Comparison of ENCODE assay signal across 9 cellular contexts in genomic region chr15:79168922-79169322, GRCh38.
DNase-seq lines count a peak whose midpoint lies in the region; ATAC-seq, FAIRE-seq and TF ChIP-seq lines count a peak whose summit lies in the region.
"Had no signal": no experiment of that assay in that cellular context is flagged by ENCODE, and none has a peak within 500 bp of the region (broad histone marks: within the 10 kb centered on the region; RNA-seq: fewer than 3 reads in every experiment).

No MANE protein-coding gene starts in this region.

- H3K4me3 ChIP-seq in pancreas = no peak overlapping the region

- intact Hi-C loops in pancreas (cut with DNase I) = no loop called here

- no peak for FAIRE-seq in pancreas (lab: Jason Lieb, UNC)

- peak in 3 of 4 donors; percentile 65 to 72 (median 69) for ATAC-seq in pancreas
- ATAC-seq in GM19035 (IDR thresholded peaks at IDR 0.05; ENCODE audit: unreplicated experiment) = no peak
- ATAC-seq in HG03139 (IDR thresholded peaks at IDR 0.05; ENCODE audit: unreplicated experiment) = no peak
- ATAC-seq in HG03469 (IDR thresholded peaks at IDR 0.05; ENCODE audit: unreplicated experiment) = no peak

- 18 to 27% methylated on average over 6 of the region's 6 CpGs for WGBS in pancreas, 2 donors

- no peak overlapping the region for H3K27ac ChIP-seq in pancreas
- H3K27ac ChIP-seq: KMS-11 had no signal

- no peaks in the 10 kb centered on the region for H3K4me1 ChIP-seq in pancreas

- H3K36me3 ChIP-seq in pancreas = no peaks in the 10 kb centered on the region

- H3K27me3 ChIP-seq in pancreas = no peaks in the 10 kb centered on the region

- no peaks in the 10 kb centered on the region for H3K9me3 ChIP-seq in pancreas

- POLR2A ChIA-PET in HEK293T (lab: Yijun Ruan, JAX) = interaction anchor here (2.3 kb wide), 1 partner anchor 16 kb away, joined by 5 read pairs; no protein-coding TSS in a partner anchor

- CTCF ChIA-PET in HEK293T (lab: Yijun Ruan, JAX) = interaction anchor here (0.7 to 1.5 kb wide), 3 partner anchors 16 to 121 kb away, joined by 3 to 4 read pairs (median 4); no protein-coding TSS in a partner anchor

- TF ChIP-seq CTCF in pancreas (IDR thresholded peaks at IDR 0.05) = no peak

- DNase-seq in HEK293T (ENCODE audit: extremely low spot score) (peak; percentile 53), NCI-H748 (lab: John Stamatoyannopoulos, UW; ENCODE audit: unreplicated experiment) (peak; percentile 75), foreskin melanocyte (peak; percentile 25), pancreas (no peak), CD1c-positive myeloid dendritic cell (ENCODE audit: extremely low spot score) (no peak)

TF ChIP-seq in HEK293T, 16 proteins besides CTCF, POLR2A, EP300 and RAD21:
- TF ChIP-seq ZNF384 (IDR thresholded peaks at IDR 0.05) (no peak), CTBP1 (IDR thresholded peaks at IDR 0.05; ENCODE audit: borderline replicate concordance) (no peak), PKNOX1 (IDR thresholded peaks at IDR 0.05) (no peak), SUZ12 (IDR thresholded peaks at IDR 0.05) (no peak), ELF4 (IDR thresholded peaks at IDR 0.05) (no peak), FOXM1 (IDR thresholded peaks at IDR 0.05; ENCODE audit: borderline replicate concordance) (no peak), SP1 (IDR thresholded peaks at IDR 0.05) (no peak), LEF1 (IDR thresholded peaks at IDR 0.05; ENCODE audit: borderline replicate concordance) (no peak), FOXK2 (IDR thresholded peaks at IDR 0.05) (no peak), TARDBP (IDR thresholded peaks at IDR 0.05) (no peak), NFRKB (IDR thresholded peaks at IDR 0.05) (no peak), FOXA1 (IDR thresholded peaks at IDR 0.05) (no peak)

Comparison
In these comparisons a context has a peak if more than half of its experiments do, and no peak if none do; other contexts are left out.
1. DNase-seq: peak in HEK293T (single experiment), NCI-H748 (single experiment) and foreskin melanocyte (single experiment); none in pancreas (0 of 6) and CD1c-positive myeloid dendritic cell (single experiment).
2. ATAC-seq: peak in pancreas (3 of 4); none in GM19035 (single experiment), HG03139 (single experiment) and HG03469 (single experiment).